Comparison of ENCODE assay signal across 11 cellular contexts in the genomic region with DNA sequence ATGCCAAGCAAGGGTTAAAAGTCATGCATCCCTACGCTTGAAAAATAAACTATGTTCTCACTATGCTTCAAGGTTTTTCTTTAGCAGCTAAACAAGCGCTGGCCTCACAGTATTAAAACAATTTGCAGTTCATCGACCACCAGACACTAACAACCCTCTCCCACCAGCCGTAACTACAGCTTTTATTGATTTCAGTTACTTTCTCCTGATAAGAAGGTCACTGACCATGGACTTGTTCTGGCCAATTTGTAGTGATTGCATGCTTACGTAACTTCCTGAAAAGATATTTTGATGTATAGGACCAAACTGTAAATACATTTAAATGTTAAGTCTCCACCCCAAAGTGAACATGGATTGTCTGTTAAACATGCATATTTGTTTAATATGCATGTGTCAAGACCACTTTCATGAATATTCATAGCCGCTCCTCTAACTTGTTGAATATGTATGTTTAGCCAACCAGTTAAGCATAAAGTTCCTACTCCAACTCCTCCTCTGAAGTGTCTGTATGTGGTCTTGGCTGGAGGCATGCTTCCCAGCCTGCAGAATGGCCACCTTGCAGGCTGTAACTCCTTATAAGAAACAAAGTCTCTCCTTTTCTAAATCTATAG. TPM values are rescaled to one million over a fixed set of nuclear protein-coding genes. Genes with fewer than 3 reads are reported as not detected.
DNase-seq lines count a peak whose midpoint lies in the region; ATAC-seq and TF ChIP-seq lines count a peak whose summit lies in the region.
"Had no signal": no experiment of that assay in that cellular context is flagged by ENCODE, and none has a peak within 500 bp of the region (broad histone marks: within the 10 kb centered on the region; RNA-seq: fewer than 3 reads in every experiment).

No MANE protein-coding gene starts in this region.

- intact Hi-C loops in Caco-2 (cut with micrococcal nuclease; ENCODE audit: unreplicated experiment): loop anchor here (5.0 kb wide), 1 partner anchor 328 kb away; the partner anchor contains the start of gene CLUL1
- intact Hi-C loops in activated T-helper 1 cell treated with anti-CD3 and anti-CD28 coated beads, Interleukin-12 subunit alpha, Interleukin-12 subunit beta, Interleukin-2, Interleukin-4 antibody, amounts not matched to agents 30 ng/mL and 10 ng/mL and 1 ng/mL, durations not matched to agents 14 hours and 24 hours and 36 hours (cut with micrococcal nuclease): loop anchor here (2.0 to 5.0 kb wide), 3 partner anchors 208 to 443 kb away; partner anchors contain the start of gene ENOSF1

- H3K79me1 ChIP-seq in mesendoderm (ENCODE audit: low read length): peaks cover 7% of the 10 kb centered on the region

- H3K36me3 ChIP-seq in Caco-2 (ENCODE audit: control insufficient read depth, insufficient read depth, low read length) (no peaks in the 10 kb centered on the region; the same call in 1 of the 2 replicates), mesendoderm (ENCODE audit: control insufficient read depth, insufficient read depth, low read length) (no peaks in the 10 kb centered on the region)

- no peak overlapping the region for H4K8ac ChIP-seq in mesendoderm (ENCODE audit: low read depth, low read length)

- H3K56ac ChIP-seq in mesendoderm (ENCODE audit: low read length): no peak overlapping the region

- H3K27me3 ChIP-seq in Caco-2 (replicated peaks; ENCODE audit: control insufficient read depth, insufficient read depth, low read length) (no peaks in the 10 kb centered on the region), mesendoderm (ENCODE audit: insufficient read depth, low read length, poor library complexity) (no peaks in the 10 kb centered on the region)

- H3K4me1 Mint-ChIP-seq in Caco-2 (ENCODE audit: low read depth, unreplicated experiment): peaks cover 14% of the 10 kb centered on the region
- H3K4me1 Mint-ChIP-seq in HFFc6 (ENCODE audit: low read depth): peaks cover 19% of the 10 kb centered on the region
- H3K4me1 Mint-ChIP-seq in activated T-helper 1 cell treated with anti-CD3 and anti-CD28 coated beads, Interleukin-12 subunit alpha, Interleukin-12 subunit beta, Interleukin-2, Interleukin-4 antibody, amounts not matched to agents 30 ng/mL and 10 ng/mL and 1 ng/mL, durations not matched to agents 14 hours and 24 hours and 36 hours (ENCODE audit: low read depth): peaks cover 30% of the 10 kb centered on the region

- no peak overlapping the region for H3K4ac ChIP-seq in mesendoderm (ENCODE audit: low read depth, low read length)

- no peak overlapping the region for H3K23ac ChIP-seq in mesendoderm (ENCODE audit: low read length)

- TF ChIP-seq CTCF in Caco-2 (IDR thresholded peaks at IDR 0.05; ENCODE audit: insufficient read depth in 1 of 2, low read depth in 1 of 2, low read length in 1 of 2, severe bottlenecking in 1 of 2, unreplicated experiment in 1 of 2) (no peak), HFFc6 (IDR thresholded peaks at IDR 0.05) (no peak)

- no peak overlapping the region for H3K4me3 ChIP-seq in Caco-2 (ENCODE audit: low read depth, low read length)
- no peak overlapping the region for H3K4me3 ChIP-seq in mesendoderm (ENCODE audit: low read length)

- H3K27ac Mint-ChIP-seq in Caco-2 (ENCODE audit: unreplicated experiment) (no peak overlapping the region), HFFc6 (peak overlapping the region; percentile 100; the same call in 1 of the 2 replicates)
- no peak overlapping the region for H3K27ac Mint-ChIP-seq in activated T-helper 1 cell treated with anti-CD3 and anti-CD28 coated beads, Interleukin-12 subunit alpha, Interleukin-12 subunit beta, Interleukin-2, Interleukin-4 antibody, amounts not matched to agents 30 ng/mL and 10 ng/mL and 1 ng/mL, durations not matched to agents 14 hours and 24 hours and 36 hours

- no peak overlapping the region for H2BK5ac ChIP-seq in mesendoderm (ENCODE audit: low read length)

- no TSS peak for BruUV-seq in Caco-2 (replicated peaks; lab: Mats Ljungman, UMichigan)

- no peak overlapping the region for H4K5ac ChIP-seq in mesendoderm (ENCODE audit: low read length)

- WGBS in mesendoderm (ENCODE audit: extremely low coverage, insufficient coverage, low lambda C conversion rate): no CpG with 5 or more reads among the region's 6 CpGs

- H3K9me3 Mint-ChIP-seq in Caco-2 (ENCODE audit: unreplicated experiment): no peaks in the 10 kb centered on the region
- H3K9me3 Mint-ChIP-seq in HFFc6: no peaks in the 10 kb centered on the region
- H3K9me3 Mint-ChIP-seq in activated T-helper 1 cell treated with anti-CD3 and anti-CD28 coated beads, Interleukin-12 subunit alpha, Interleukin-12 subunit beta, Interleukin-2, Interleukin-4 antibody, amounts not matched to agents 30 ng/mL and 10 ng/mL and 1 ng/mL, durations not matched to agents 14 hours and 24 hours and 36 hours: no peaks in the 10 kb centered on the region

- no peak overlapping the region for H3K27ac ChIP-seq in mesendoderm (ENCODE audit: low read depth, low read length)

- H3K4me3 Mint-ChIP-seq in Caco-2 (ENCODE audit: unreplicated experiment) (peak overlapping the region; percentile 99), HFFc6 (peak overlapping the region; percentile 27)
- H3K4me3 Mint-ChIP-seq in activated T-helper 1 cell treated with anti-CD3 and anti-CD28 coated beads, Interleukin-12 subunit alpha, Interleukin-12 subunit beta, Interleukin-2, Interleukin-4 antibody, amounts not matched to agents 30 ng/mL and 10 ng/mL and 1 ng/mL, durations not matched to agents 14 hours and 24 hours and 36 hours: peak overlapping the region; percentile 62

- H3K27me3 Mint-ChIP-seq in Caco-2 (ENCODE audit: insufficient read depth, unreplicated experiment): no peaks in the 10 kb centered on the region
- H3K27me3 Mint-ChIP-seq in HFFc6 (ENCODE audit: insufficient read depth): peaks cover 2% of the 10 kb centered on the region
- H3K27me3 Mint-ChIP-seq in activated T-helper 1 cell treated with anti-CD3 and anti-CD28 coated beads, Interleukin-12 subunit alpha, Interleukin-12 subunit beta, Interleukin-2, Interleukin-4 antibody, amounts not matched to agents 30 ng/mL and 10 ng/mL and 1 ng/mL, durations not matched to agents 14 hours and 24 hours and 36 hours (ENCODE audit: insufficient read depth): peaks cover 4% of the 10 kb centered on the region

- H3K4me2 ChIP-seq in mesendoderm (ENCODE audit: low read length): no peak overlapping the region

- no peak overlapping the region for H3K9ac ChIP-seq in mesendoderm (ENCODE audit: low read length)

- no peak overlapping the region for H2BK120ac ChIP-seq in mesendoderm (ENCODE audit: low read depth, low read length)

- H3K9me3 ChIP-seq in Caco-2: no peaks in the 10 kb centered on the region

- peaks cover 9% of the 10 kb centered on the region for H3K4me1 ChIP-seq in Caco-2
- peaks cover 5% of the 10 kb centered on the region for H3K4me1 ChIP-seq in mesendoderm (ENCODE audit: control insufficient read depth, low read depth, low read length)

- H3K18ac ChIP-seq in mesendoderm (ENCODE audit: low read length): no peak overlapping the region

- ATAC-seq in GM18909 (IDR thresholded peaks at IDR 0.05; ENCODE audit: poor library complexity, unreplicated experiment) (no peak), GM21360 (IDR thresholded peaks at IDR 0.05; ENCODE audit: unreplicated experiment) (no peak)
- ATAC-seq: left ventricle myocardium superior had no signal

- POLR2A ChIA-PET in Caco-2 (lab: Charles Lee): no interaction called here

- DNase-seq in Caco-2 (no peak), HFFc6 (no peak), mesendoderm (peak; percentile 27), dedifferentiated amniotic fluid mesenchymal stem cell (ENCODE audit: extremely low spot score) (no peak)
- no peak for DNase-seq in activated T-helper 1 cell treated with anti-CD3 and anti-CD28 coated beads, Interleukin-12 subunit alpha, Interleukin-12 subunit beta, Interleukin-2, Interleukin-4 antibody, amounts not matched to agents 30 ng/mL and 10 ng/mL and 1 ng/mL, durations not matched to agents 14 hours and 24 hours and 36 hours (ENCODE audit: low spot score)
- DNase-seq: activated CD8-positive, alpha-beta memory T cell treated with anti-CD3 and anti-CD28 coated beads, Interleukin-2, amount 50 U/mL, for 4 hours; caudate nucleus; left ventricle myocardium superior; NCI-H510A treated with DMSO at 0.1 percent for 48 hours had no signal

- CTCF ChIA-PET in Caco-2 (lab: Charles Lee): no interaction called here

- H3K79me2 ChIP-seq in mesendoderm (ENCODE audit: control insufficient read depth, insufficient read depth, low read length): peaks cover 15% of the 10 kb centered on the region

- no peak overlapping the region for H2BK15ac ChIP-seq in mesendoderm (replicated peaks; ENCODE audit: low read depth)

- no peak overlapping the region for H2AK5ac ChIP-seq in mesendoderm (ENCODE audit: low read length)

- H3K36me3 Mint-ChIP-seq in Caco-2 (ENCODE audit: insufficient read depth, unreplicated experiment) (peaks cover 20% of the 10 kb centered on the region), HFFc6 (ENCODE audit: low read depth) (no peaks in the 10 kb centered on the region)
- H3K36me3 Mint-ChIP-seq in activated T-helper 1 cell treated with anti-CD3 and anti-CD28 coated beads, Interleukin-12 subunit alpha, Interleukin-12 subunit beta, Interleukin-2, Interleukin-4 antibody, amounts not matched to agents 30 ng/mL and 10 ng/mL and 1 ng/mL, durations not matched to agents 14 hours and 24 hours and 36 hours (ENCODE audit: low read depth): peaks cover 4% of the 10 kb centered on the region

RNA-seq across cellular contexts. Expression of gene THOC1, which starts 1.7 kb away (rescaled TPM):
- total RNA-seq in Caco-2 (2022): 63.1 and 65.4 TPM in 2 replicates
- 10 to 100 TPM; 12.9 to 18.5 (median 16.4) TPM for total RNA-seq in HFFc6 (2021; fragmentation: NEBNext Ultra II Directional; extraction: Animal tissue kit (Norgen Biotek cat#: 25700))
- total RNA-seq in activated T-helper 1 cell treated with anti-CD3 and anti-CD28 coated beads, Interleukin-12 subunit alpha, Interleukin-12 subunit beta, Interleukin-2, Interleukin-4 antibody, amounts not matched to agents 30 ng/mL and 10 ng/mL and 1 ng/mL, durations not matched to agents 14 hours and 24 hours and 36 hours: 69.9 and 76.8 TPM in 2 replicates
- polyA plus RNA-seq in mesendoderm (2013, experiment 1 of 2): 48.2 TPM
- polyA plus RNA-seq in mesendoderm (2013, experiment 2 of 2): 46.0 TPM

Comparison
In these comparisons a context has a peak if more than half of its experiments do, and no peak if none do; other contexts are left out.
1. H3K4me3 Mint-ChIP-seq: peak in every context shown above with its lines; median percentile 99 in Caco-2; 62 in activated T-helper 1 cell treated with anti-CD3 and anti-CD28 coated beads, Interleukin-12 subunit alpha, Interleukin-12 subunit beta, Interleukin-2, Interleukin-4 antibody, amounts not matched to agents 30 ng/mL and 10 ng/mL and 1 ng/mL, durations not matched to agents 14 hours and 24 hours and 36 hours; 27 in HFFc6.